ENCODE assay signal across 8 cellular contexts in the genomic region with DNA sequence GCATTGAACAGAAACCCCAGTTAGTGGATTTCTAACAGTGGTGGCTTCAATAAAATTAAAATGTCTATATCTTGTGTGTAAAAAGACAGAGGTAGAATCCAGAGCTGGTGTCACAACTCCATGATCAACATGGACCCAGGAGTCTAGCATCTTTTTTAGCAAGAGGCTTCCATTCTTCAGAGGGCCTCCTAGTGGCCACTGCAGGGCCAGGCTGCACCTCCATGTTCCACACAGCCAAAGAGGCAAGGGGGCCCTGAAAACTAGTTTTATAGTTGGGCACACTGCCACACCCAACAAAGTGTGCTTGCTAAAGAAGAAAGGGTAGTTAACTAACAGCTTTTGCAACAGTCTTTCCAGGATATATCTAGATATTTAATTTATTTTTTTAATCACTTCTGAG. TPM values are rescaled to one million over a fixed set of nuclear protein-coding genes. Genes with fewer than 3 reads are reported as not detected.
DNase-seq lines count a peak whose midpoint lies in the region; ATAC-seq and TF ChIP-seq lines count a peak whose summit lies in the region.

No MANE protein-coding gene starts in this region.

- H2AFZ ChIP-seq in MM.1S (ENCODE audit: low read length) (no peak overlapping the region), osteoblast (ENCODE audit: low read length) (no peak overlapping the region)

- H3K4me3 ChIP-seq in MM.1S (ENCODE audit: low read length), result no peak overlapping the region
- H3K4me3 ChIP-seq in cardiac fibroblast (replicated peaks in 1 of 2; ENCODE audit: low read depth in 2 of 2, low read length in 2 of 2), result no peak overlapping the region
- H3K4me3 ChIP-seq in osteoblast (ENCODE audit: insufficient read depth, low read length), result no peak overlapping the region

- H3K36me3 ChIP-seq in MM.1S (replicated peaks; ENCODE audit: insufficient read depth, low read length) (no peaks in the 10 kb centered on the region), osteoblast (ENCODE audit: insufficient read depth, low read length) (no peaks in the 10 kb centered on the region)

- no peaks in the 10 kb centered on the region for H4K20me1 ChIP-seq in MM.1S (ENCODE audit: insufficient read depth, low read length)
- H4K20me1 ChIP-seq in osteoblast (ENCODE audit: insufficient read depth, low read length), result no peaks in the 10 kb centered on the region

- peak; percentile 42 for TF ChIP-seq CTCF in MM.1S (IDR thresholded peaks at IDR 0.05; ENCODE audit: low read length)
- TF ChIP-seq CTCF in cardiac fibroblast (IDR thresholded peaks at IDR 0.05; ENCODE audit: low read depth, low read length), result peak; percentile 82
- peak; percentile 70 for TF ChIP-seq CTCF in osteoblast (IDR thresholded peaks at IDR 0.05; ENCODE audit: extremely low read depth, low read depth, low read length)

- H3K9me3 ChIP-seq in MM.1S (replicated peaks; ENCODE audit: insufficient read depth, low read length) (no peaks in the 10 kb centered on the region), osteoblast (ENCODE audit: low read depth, low read length) (peaks cover 2% of the 10 kb centered on the region)

- H3K79me2 ChIP-seq in MM.1S (ENCODE audit: low read length) (no peaks in the 10 kb centered on the region), osteoblast (ENCODE audit: insufficient read depth, low read length) (no peaks in the 10 kb centered on the region)

- no peaks in the 10 kb centered on the region for H3F3A ChIP-seq in MM.1S (ENCODE audit: insufficient read depth, low read length)

- ATAC-seq in HG02885 (IDR thresholded peaks at IDR 0.05; ENCODE audit: poor library complexity, unreplicated experiment), result no peak

- no peaks in the 10 kb centered on the region for H3K4me1 ChIP-seq in MM.1S (ENCODE audit: low read length)
- no peaks in the 10 kb centered on the region for H3K4me1 ChIP-seq in osteoblast (ENCODE audit: insufficient read depth, low read length)

- no peak overlapping the region for H3K4me2 ChIP-seq in MM.1S (ENCODE audit: low read depth, low read length)
- H3K4me2 ChIP-seq in osteoblast (ENCODE audit: insufficient read depth, low read length), result no peak overlapping the region

- no peaks in the 10 kb centered on the region for H3K27me3 ChIP-seq in MM.1S (replicated peaks; ENCODE audit: insufficient read depth, low read length)
- H3K27me3 ChIP-seq in osteoblast (ENCODE audit: insufficient read depth, low read length), result no peaks in the 10 kb centered on the region

- H3K9me2 ChIP-seq in MM.1S (replicated peaks; ENCODE audit: insufficient read depth, low read length), result no peaks in the 10 kb centered on the region

- H3K9ac ChIP-seq in MM.1S (ENCODE audit: low read length), result no peak overlapping the region

- H3K27ac ChIP-seq in MM.1S (ENCODE audit: low read length) (no peak overlapping the region), osteoblast (ENCODE audit: low read depth, low read length) (no peak overlapping the region)

- DNase-seq in activated CD4-positive, alpha-beta T cell treated with anti-CD3 and anti-CD28 coated beads for 48 hours, result peak; percentile 32
- DNase-seq in activated CD4-positive, alpha-beta T cell treated with anti-CD3 and anti-CD28 coated beads, Interleukin-2, amount 50 U/mL, for 1 hour, result no peak
- DNase-seq in MM.1S, result no peak
- DNase-seq in cardiac fibroblast (ENCODE audit: low read depth in 2 of 2), result peak; percentile 26 to 36
- DNase-seq in osteoblast (ENCODE audit: insufficient read length, low spot score, missing footprints), result no peak
- DNase-seq in NCI-H2107 (lab: John Stamatoyannopoulos, UW), result no peak
- no peak for DNase-seq in medulla oblongata (ENCODE audit: extremely low spot score)

RNA-seq across cellular contexts. Expression of gene N4BP2L1, which starts 12.9 kb away (rescaled TPM):
- total RNA-seq in osteoblast, result 11.2 and 14.4 TPM in 2 replicates

Comparison
In these comparisons a context has a peak if more than half of its experiments do, and no peak if none do; other contexts are left out.
1. DNase-seq: peak in activated CD4-positive, alpha-beta T cell treated with anti-CD3 and anti-CD28 coated beads for 48 hours (single experiment) and cardiac fibroblast (2 of 2); none in activated CD4-positive, alpha-beta T cell treated with anti-CD3 and anti-CD28 coated beads, Interleukin-2, amount 50 U/mL, for 1 hour (single experiment), MM.1S (single experiment), osteoblast (single experiment), NCI-H2107 (single experiment) and medulla oblongata (single experiment).
2. Peak in every context shown above with its lines, with median percentiles within 50 percentile points of each other: CTCF ChIP-seq.